ENCODE assay signal across 1 cellular context in genomic region chr2:23209059-23209458, GRCh38.
TF ChIP-seq lines count a peak whose summit lies in the region.

No MANE protein-coding gene starts in this region.

TF ChIP-seq in HepG2, 621 proteins besides CTCF, POLR2A, EP300 and RAD21 (continued from another document and continues in another):
- TF ChIP-seq TRIM22 (IDR thresholded peaks at IDR 0.05) (no peak), SNRNP70 (IDR thresholded peaks at IDR 0.05; ENCODE audit: low read depth, low read length) (no peak), CREB3 (CRISPR knock-in tag; IDR thresholded peaks at IDR 0.05) (no peak), ZNF768 (CRISPR knock-in tag; IDR thresholded peaks at IDR 0.05) (no peak), ETS1 (CRISPR knock-in tag; IDR thresholded peaks at IDR 0.05) (no peak), HNF4A (CRISPR knock-in tag; IDR thresholded peaks at IDR 0.05) (peak; percentile 5; the same call in 1 of the 2 replicates), NPAS2 (CRISPR knock-in tag; IDR thresholded peaks at IDR 0.05; ENCODE audit: borderline replicate concordance) (no peak), RERE (CRISPR knock-in tag; IDR thresholded peaks at IDR 0.05; ENCODE audit: low read depth) (no peak), SSRP1 (CRISPR knock-in tag; IDR thresholded peaks at IDR 0.05) (no peak), KLF6 (CRISPR knock-in tag; IDR thresholded peaks at IDR 0.05) (no peak), SPEN (CRISPR knock-in tag; IDR thresholded peaks at IDR 0.05; ENCODE audit: low read depth) (no peak), ZBTB3 (CRISPR knock-in tag; IDR thresholded peaks at IDR 0.05; ENCODE audit: borderline replicate concordance, low read depth) (no peak), SNAPC4 (CRISPR knock-in tag; IDR thresholded peaks at IDR 0.05) (no peak), GLI4 (CRISPR knock-in tag; IDR thresholded peaks at IDR 0.05; ENCODE audit: borderline replicate concordance) (no peak), ZNF362 (CRISPR knock-in tag; IDR thresholded peaks at IDR 0.05; ENCODE audit: borderline replicate concordance) (peak; percentile 89), ZNF788 (CRISPR knock-in tag; IDR thresholded peaks at IDR 0.05; ENCODE audit: borderline replicate concordance) (no peak), ZNF275 (CRISPR knock-in tag; IDR thresholded peaks at IDR 0.05; ENCODE audit: borderline replicate concordance) (no peak), ZNF331 (CRISPR knock-in tag; IDR thresholded peaks at IDR 0.05) (no peak), NAIF1 (CRISPR knock-in tag; IDR thresholded peaks at IDR 0.05; ENCODE audit: borderline replicate concordance) (no peak), ARID5B (CRISPR knock-in tag; IDR thresholded peaks at IDR 0.05) (peak; percentile 34), SOX5 (CRISPR knock-in tag; IDR thresholded peaks at IDR 0.05; ENCODE audit: borderline replicate concordance) (peak; percentile 87), HNF1B (CRISPR knock-in tag; IDR thresholded peaks at IDR 0.05) (no peak), ZNF432 (CRISPR knock-in tag; IDR thresholded peaks at IDR 0.05; ENCODE audit: borderline replicate concordance) (no peak), ZNF780A (CRISPR knock-in tag; IDR thresholded peaks at IDR 0.05) (no peak), CC2D1A (CRISPR knock-in tag; IDR thresholded peaks at IDR 0.05) (no peak), IKZF1 (IDR thresholded peaks at IDR 0.05) (no peak), PLRG1 (conservative IDR thresholded peaks at IDR 0.05) (no peak), CREB1 (IDR thresholded peaks at IDR 0.05) (no peak), CREB1 (CRISPR knock-in tag; IDR thresholded peaks at IDR 0.05) (no peak)
